ENCODE assay signal across 21 cellular contexts in the genomic region with DNA sequence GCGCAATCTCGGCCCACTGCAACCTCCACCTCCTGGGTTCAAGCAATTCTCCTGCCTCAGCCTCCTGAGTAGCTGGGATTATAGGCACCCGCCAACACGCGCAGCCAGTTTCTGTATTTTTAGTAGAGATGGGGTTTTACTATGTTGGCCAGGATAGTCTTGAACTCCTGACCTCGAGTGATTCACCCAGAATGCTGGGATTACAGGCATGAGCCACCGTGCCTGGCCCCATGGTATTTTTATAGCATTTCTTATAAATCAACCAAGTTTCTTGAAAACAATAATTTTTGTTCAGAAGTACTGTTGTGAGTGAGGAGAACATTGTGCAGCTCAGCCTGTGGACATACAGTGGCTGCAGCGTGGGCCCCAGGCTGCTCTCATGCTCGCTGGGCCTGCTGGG. TPM values are rescaled to one million over a fixed set of nuclear protein-coding genes. Genes with fewer than 3 reads are reported as not detected.
DNase-seq lines count a peak whose midpoint lies in the region; ATAC-seq, FAIRE-seq and TF ChIP-seq lines count a peak whose summit lies in the region.
"Had no signal": no experiment of that assay in that cellular context is flagged by ENCODE, and none has a peak within 500 bp of the region (broad histone marks: within the 10 kb centered on the region; RNA-seq: fewer than 3 reads in every experiment).

No MANE protein-coding gene starts in this region.

- peaks cover 11% of the 10 kb centered on the region for H3K36me3 ChIP-seq in right atrium auricular region

- H3K4me1 Mint-ChIP-seq in osteocyte (ENCODE audit: unreplicated experiment) = peaks cover 80% of the 10 kb centered on the region
- H3K4me1 Mint-ChIP-seq: CD4-positive, alpha-beta memory T cell had no signal

- TF ChIP-seq CTCF in right atrium auricular region (IDR thresholded peaks at IDR 0.05) (no peak), coronary artery (IDR thresholded peaks at IDR 0.05) (no peak), osteocyte (IDR thresholded peaks at IDR 0.05) (no peak)

- no peak for ATAC-seq in right cardiac atrium
- ATAC-seq: activated CD8-positive, alpha-beta T cell treated with anti-CD3 and anti-CD28 coated beads for 36 hours; GM12878 had no signal

- H3K27me3 ChIP-seq in right atrium auricular region = no peaks in the 10 kb centered on the region
- no peaks in the 10 kb centered on the region for H3K27me3 ChIP-seq in right cardiac atrium (ENCODE audit: control insufficient read depth, insufficient read depth)

- H3K4me3 Mint-ChIP-seq in osteocyte (ENCODE audit: unreplicated experiment) = no peak overlapping the region
- H3K4me3 Mint-ChIP-seq: activated CD8-positive, alpha-beta T cell treated with anti-CD3 and anti-CD28 coated beads for 36 hours; CD4-positive, alpha-beta memory T cell; dendritic cell treated with granulocyte-macrophage colony-stimulating factor and Interleukin-4, amounts not matched to agents 40 ng/mL and 50 ng/mL, for 4 days had no signal

- no peaks in the 10 kb centered on the region for H3K27me3 Mint-ChIP-seq in osteocyte (ENCODE audit: unreplicated experiment)

- peaks cover 28% of the 10 kb centered on the region for H3K36me3 Mint-ChIP-seq in osteocyte (ENCODE audit: unreplicated experiment)
- H3K36me3 Mint-ChIP-seq: CD4-positive, alpha-beta memory T cell had no signal

- TF ChIP-seq POLR2A in GM12891 (IDR thresholded peaks at IDR 0.05; ENCODE audit: low read depth, low read length) = no peak

- no peaks in the 10 kb centered on the region for H3K9me3 Mint-ChIP-seq in osteocyte (ENCODE audit: unreplicated experiment)
- H3K9me3 Mint-ChIP-seq: activated CD8-positive, alpha-beta T cell treated with anti-CD3 and anti-CD28 coated beads for 36 hours; CD4-positive, alpha-beta memory T cell; dendritic cell treated with granulocyte-macrophage colony-stimulating factor and Interleukin-4, amounts not matched to agents 40 ng/mL and 50 ng/mL, for 4 days had no signal

- H3K27ac ChIP-seq in right atrium auricular region = peak overlapping the region; percentile 43 to 61
- H3K27ac ChIP-seq in right cardiac atrium (ENCODE audit: low read length) = no peak overlapping the region
- H3K27ac ChIP-seq in coronary artery = peak overlapping the region; percentile 77 to 85
- H3K27ac ChIP-seq: PC-9 had no signal

- H3K4me1 ChIP-seq in right atrium auricular region (peaks cover 0 to 91% of the 10 kb centered on the region in 2 donors), right cardiac atrium (ENCODE audit: control insufficient read depth, insufficient read depth, low read length) (peaks cover 14% of the 10 kb centered on the region)

- FAIRE-seq in GM12891 (lab: Jason Lieb, UNC) = no peak
- FAIRE-seq: A204.1, GM12878, TTC549 had no signal

- H3K4me3 ChIP-seq in right atrium auricular region (no peak overlapping the region), right cardiac atrium (ENCODE audit: low read length) (no peak overlapping the region), coronary artery (no peak overlapping the region)
- H3K4me3 ChIP-seq: GM12878, PC-9 had no signal

- H3K27ac Mint-ChIP-seq in osteocyte (ENCODE audit: unreplicated experiment) = peak overlapping the region; percentile 83
- H3K27ac Mint-ChIP-seq: activated CD8-positive, alpha-beta T cell treated with anti-CD3 and anti-CD28 coated beads for 36 hours; CD4-positive, alpha-beta memory T cell; dendritic cell treated with granulocyte-macrophage colony-stimulating factor and Interleukin-4, amounts not matched to agents 40 ng/mL and 50 ng/mL, for 4 days had no signal

- WGBS in right cardiac atrium = 92% methylated on average over 9 of the region's 9 CpGs

- DNase-seq in right atrium auricular region (ENCODE audit: low spot score) = no peak
- DNase-seq in right cardiac atrium = no peak
- no peak for DNase-seq in coronary artery (ENCODE audit: low spot score)
- no peak for DNase-seq in osteocyte (ENCODE audit: extremely low spot score, unreplicated experiment)
- no peak for DNase-seq in NCI-H2107 treated with DMSO at 0.1 percent for 48 hours (lab: John Stamatoyannopoulos, UW; ENCODE audit: unreplicated experiment)
- DNase-seq in GM12891 (ENCODE audit: insufficient read length, low spot score) = no peak
- DNase-seq in GM03348 (ENCODE audit: low spot score) = no peak
- DNase-seq in stimulated activated CD4-positive, alpha-beta T cell treated with anti-CD3 and anti-CD28 coated beads, Interleukin-1b, Interleukin-23, amount 100 ng/mL, for 48 hours = no peak
- DNase-seq: activated CD8-positive, alpha-beta T cell treated with anti-CD3 and anti-CD28 coated beads for 36 hours; amygdala; CD4-positive, alpha-beta memory T cell; H7; NCI-H2081 treated with DMSO at 0.1 percent for 48 hours; PC-9; posterior cingulate gyrus; stimulated activated CD4-positive, alpha-beta T cell treated with anti-CD3 and anti-CD28 coated beads, Interleukin-15, amount 100 ng/mL, for 24 hours; substantia nigra had no signal

- intact Hi-C loops in right cardiac atrium (cut with DNase I) = no loop called here

- H3K9me3 ChIP-seq in right atrium auricular region = no peaks in the 10 kb centered on the region
- H3K9me3 ChIP-seq in right cardiac atrium (ENCODE audit: control insufficient read depth, low read length) = no peaks in the 10 kb centered on the region

TF ChIP-seq in GM12891, 5 proteins besides CTCF, POLR2A, EP300 and RAD21:
- TF ChIP-seq POU2F2 (IDR thresholded peaks at IDR 0.05; ENCODE audit: low read depth, low read length) = no peak
- no peak for TF ChIP-seq TAF1 (IDR thresholded peaks at IDR 0.05; ENCODE audit: low read depth, low read length)
- no peak for TF ChIP-seq POLR2AphosphoS5 (IDR thresholded peaks at IDR 0.05; ENCODE audit: low read depth, low read length)
- TF ChIP-seq PAX5 (IDR thresholded peaks at IDR 0.05; ENCODE audit: insufficient read depth, low read length, severe bottlenecking) = no peak
- no peak for TF ChIP-seq SPI1 (IDR thresholded peaks at IDR 0.05; ENCODE audit: low read depth, low read length)

RNA-seq across cellular contexts. Expression of a gene that starts 45.2 kb away (rescaled TPM):
- total RNA-seq in right atrium auricular region (100 to 1,000 TPM; 203 to 558 TPM), right cardiac atrium (100 to 1,000 TPM in 2 of 4 donors, 10 to 100 TPM in 2; 89.9 to 196 (median 130) TPM), osteocyte (189 and 207 TPM in 2 replicates)
- polyA plus RNA-seq in right cardiac atrium = 19.7 TPM
- polyA plus RNA-seq in GM12891 (2012; ENCODE audit: low read depth, missing spikeins) = 0.83 TPM
- total RNA-seq: CD4-positive, alpha-beta memory T cell had no signal
